Comparison of ENCODE assay signal across 9 cellular contexts in genomic region chr17:82892869-82893565, GRCh38. TPM values are rescaled to one million over a fixed set of nuclear protein-coding genes. Genes with fewer than 3 reads are reported as not detected.
DNase-seq lines count a peak whose midpoint lies in the region; ATAC-seq lines count a peak whose summit lies in the region.
"Had no signal": no experiment of that assay in that cellular context is flagged by ENCODE, and none has a peak within 500 bp of the region (broad histone marks: within the 10 kb centered on the region; RNA-seq: fewer than 3 reads in every experiment).

No MANE protein-coding gene starts in this region.

- peaks cover 22% of the 10 kb centered on the region for H3K4me1 Mint-ChIP-seq in T-helper 1 cell treated with Interleukin-12 subunit alpha and Interleukin-12 subunit beta and Interleukin-4 antibody, amounts not matched to agents 30 μg/mL and 1 μg/mL, for 36 hours (ENCODE audit: low read depth)
- peaks cover 12% of the 10 kb centered on the region for H3K4me1 Mint-ChIP-seq in memory B cell

- peak overlapping the region; percentile 80 for H3K27ac Mint-ChIP-seq in T-helper 1 cell treated with Interleukin-12 subunit alpha and Interleukin-12 subunit beta and Interleukin-4 antibody, amounts not matched to agents 30 μg/mL and 1 μg/mL, for 36 hours
- peak overlapping the region; percentile 83 for H3K27ac Mint-ChIP-seq in memory B cell

- peak; percentile 84 for DNase-seq in activated effector memory CD4-positive, alpha-beta T cell treated with anti-CD3 and anti-CD28 coated beads, Interleukin-2, amount 50 U/mL, for 16 hours
- no peak for DNase-seq in memory B cell (ENCODE audit: low spot score in 2 of 2)
- DNase-seq in stimulated activated CD8-positive, alpha-beta memory T cell treated with anti-CD3 and anti-CD28 coated beads, Interleukin-7, amount 100 ng/mL, for 24 hours (ENCODE audit: low read depth) = peak; percentile 30
- DNase-seq in NCI-H1105 treated with DMSO at 0.1 percent for 48 hours (lab: John Stamatoyannopoulos, UW) = no peak
- no peak for DNase-seq in dermis blood vessel endothelial cell
- DNase-seq in NCI-H128 (lab: John Stamatoyannopoulos, UW; ENCODE audit: unreplicated experiment) = no peak
- DNase-seq: NCI-H1417 treated with DMSO at 0.1 percent for 48 hours had no signal

- peak; percentile 96 for ATAC-seq in memory B cell (ENCODE audit: low read depth)
- no peak for ATAC-seq in GM19035 (IDR thresholded peaks at IDR 0.05; ENCODE audit: unreplicated experiment)

- peak overlapping the region; percentile 75 for H3K4me3 Mint-ChIP-seq in T-helper 1 cell treated with Interleukin-12 subunit alpha and Interleukin-12 subunit beta and Interleukin-4 antibody, amounts not matched to agents 30 μg/mL and 1 μg/mL, for 36 hours
- H3K4me3 Mint-ChIP-seq in memory B cell = no peak overlapping the region

- H3K36me3 Mint-ChIP-seq in T-helper 1 cell treated with Interleukin-12 subunit alpha and Interleukin-12 subunit beta and Interleukin-4 antibody, amounts not matched to agents 30 μg/mL and 1 μg/mL, for 36 hours (ENCODE audit: low read depth) = peaks cover 25% of the 10 kb centered on the region
- peaks cover 14% of the 10 kb centered on the region for H3K36me3 Mint-ChIP-seq in memory B cell

- no peaks in the 10 kb centered on the region for H3K27me3 Mint-ChIP-seq in T-helper 1 cell treated with Interleukin-12 subunit alpha and Interleukin-12 subunit beta and Interleukin-4 antibody, amounts not matched to agents 30 μg/mL and 1 μg/mL, for 36 hours (ENCODE audit: low read depth)
- H3K27me3 Mint-ChIP-seq in memory B cell = no peaks in the 10 kb centered on the region

- no peaks in the 10 kb centered on the region for H3K9me3 Mint-ChIP-seq in T-helper 1 cell treated with Interleukin-12 subunit alpha and Interleukin-12 subunit beta and Interleukin-4 antibody, amounts not matched to agents 30 μg/mL and 1 μg/mL, for 36 hours
- no peaks in the 10 kb centered on the region for H3K9me3 Mint-ChIP-seq in memory B cell

RNA-seq across cellular contexts. Expression of gene ZNF750, which starts 53.2 kb away (rescaled TPM):
- total RNA-seq in dermis blood vessel endothelial cell = 0.05 TPM in 1 of 2 replicates, not detected in the other

Comparison
In these comparisons a context has a peak if more than half of its experiments do, and no peak if none do; other contexts are left out.
1. DNase-seq: peak in activated effector memory CD4-positive, alpha-beta T cell treated with anti-CD3 and anti-CD28 coated beads, Interleukin-2, amount 50 U/mL, for 16 hours (single experiment) and stimulated activated CD8-positive, alpha-beta memory T cell treated with anti-CD3 and anti-CD28 coated beads, Interleukin-7, amount 100 ng/mL, for 24 hours (single experiment); none in memory B cell (0 of 2), NCI-H1105 treated with DMSO at 0.1 percent for 48 hours (single experiment), dermis blood vessel endothelial cell (single experiment) and NCI-H128 (single experiment).